In the genomic region with DNA sequence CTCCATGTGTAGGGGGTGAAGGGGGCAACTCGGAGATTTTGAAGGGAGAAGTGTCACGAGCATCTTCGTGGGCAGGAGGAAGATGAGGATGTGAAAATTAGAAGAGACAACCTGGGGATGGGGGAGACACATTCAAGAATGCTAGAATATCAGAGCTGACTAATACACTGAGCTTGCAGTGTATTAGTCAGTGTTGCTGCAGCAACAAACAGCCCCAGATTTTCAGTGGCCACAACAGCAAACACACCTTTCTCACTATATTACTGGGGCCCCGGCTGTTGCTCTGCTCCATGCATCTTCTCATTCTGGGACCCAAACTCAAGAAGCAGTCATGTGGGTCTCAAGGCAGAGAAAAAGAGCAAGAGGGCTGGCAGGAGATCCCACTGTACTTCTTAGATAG, we compare ENCODE assay signal across 3 cellular contexts.
A peak's percentile ranks its signal among the peaks of the same experiment; 100 is the strongest.
TF ChIP-seq lines count a peak whose summit lies in the region.

No MANE protein-coding gene starts in this region.

TF ChIP-seq in HepG2, 621 proteins besides CTCF, POLR2A, EP300 and RAD21 (continued from another document):
- TF ChIP-seq RBAK (CRISPR knock-in tag; IDR thresholded peaks at IDR 0.05) (peak; percentile 87), ZNF12 (CRISPR knock-in tag; IDR thresholded peaks at IDR 0.05) (peak; percentile 71; the same call in 1 of the 2 replicates)

TF ChIP-seq in HEK293, 187 proteins besides CTCF, POLR2A, EP300 and RAD21:
- TF ChIP-seq, protein P1, sequence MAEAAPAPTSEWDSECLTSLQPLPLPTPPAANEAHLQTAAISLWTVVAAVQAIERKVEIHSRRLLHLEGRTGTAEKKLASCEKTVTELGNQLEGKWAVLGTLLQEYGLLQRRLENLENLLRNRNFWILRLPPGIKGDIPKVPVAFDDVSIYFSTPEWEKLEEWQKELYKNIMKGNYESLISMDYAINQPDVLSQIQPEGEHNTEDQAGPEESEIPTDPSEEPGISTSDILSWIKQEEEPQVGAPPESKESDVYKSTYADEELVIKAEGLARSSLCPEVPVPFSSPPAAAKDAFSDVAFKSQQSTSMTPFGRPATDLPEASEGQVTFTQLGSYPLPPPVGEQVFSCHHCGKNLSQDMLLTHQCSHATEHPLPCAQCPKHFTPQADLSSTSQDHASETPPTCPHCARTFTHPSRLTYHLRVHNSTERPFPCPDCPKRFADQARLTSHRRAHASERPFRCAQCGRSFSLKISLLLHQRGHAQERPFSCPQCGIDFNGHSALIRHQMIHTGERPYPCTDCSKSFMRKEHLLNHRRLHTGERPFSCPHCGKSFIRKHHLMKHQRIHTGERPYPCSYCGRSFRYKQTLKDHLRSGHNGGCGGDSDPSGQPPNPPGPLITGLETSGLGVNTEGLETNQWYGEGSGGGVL (tag by site-specific recombination; IDR thresholded peaks at IDR 0.05): no peak
- peak; percentile 94 for TF ChIP-seq RBAK (tag by site-specific recombination; IDR thresholded peaks at IDR 0.05)
- TF ChIP-seq, protein P2, sequence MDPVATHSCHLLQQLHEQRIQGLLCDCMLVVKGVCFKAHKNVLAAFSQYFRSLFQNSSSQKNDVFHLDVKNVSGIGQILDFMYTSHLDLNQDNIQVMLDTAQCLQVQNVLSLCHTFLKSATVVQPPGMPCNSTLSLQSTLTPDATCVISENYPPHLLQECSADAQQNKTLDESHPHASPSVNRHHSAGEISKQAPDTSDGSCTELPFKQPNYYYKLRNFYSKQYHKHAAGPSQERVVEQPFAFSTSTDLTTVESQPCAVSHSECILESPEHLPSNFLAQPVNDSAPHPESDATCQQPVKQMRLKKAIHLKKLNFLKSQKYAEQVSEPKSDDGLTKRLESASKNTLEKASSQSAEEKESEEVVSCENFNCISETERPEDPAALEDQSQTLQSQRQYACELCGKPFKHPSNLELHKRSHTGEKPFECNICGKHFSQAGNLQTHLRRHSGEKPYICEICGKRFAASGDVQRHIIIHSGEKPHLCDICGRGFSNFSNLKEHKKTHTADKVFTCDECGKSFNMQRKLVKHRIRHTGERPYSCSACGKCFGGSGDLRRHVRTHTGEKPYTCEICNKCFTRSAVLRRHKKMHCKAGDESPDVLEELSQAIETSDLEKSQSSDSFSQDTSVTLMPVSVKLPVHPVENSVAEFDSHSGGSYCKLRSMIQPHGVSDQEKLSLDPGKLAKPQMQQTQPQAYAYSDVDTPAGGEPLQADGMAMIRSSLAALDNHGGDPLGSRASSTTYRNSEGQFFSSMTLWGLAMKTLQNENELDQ (tag by site-specific recombination; IDR thresholded peaks at IDR 0.05; ENCODE audit: low read depth): no peak
- TF ChIP-seq ZNF558 (tag by site-specific recombination; IDR thresholded peaks at IDR 0.05): no peak

TF ChIP-seq in K562, 482 proteins besides CTCF, POLR2A, EP300 and RAD21 (continued from another document):
- TF ChIP-seq PHB (CRISPR knock-in tag; IDR thresholded peaks at IDR 0.05): no peak
- TF ChIP-seq BCL6 (CRISPR knock-in tag; IDR thresholded peaks at IDR 0.05): no peak
- no peak for TF ChIP-seq ZNF140 (CRISPR knock-in tag; IDR thresholded peaks at IDR 0.05)
- TF ChIP-seq NR2C2 (CRISPR knock-in tag; IDR thresholded peaks at IDR 0.05): no peak
- no peak for TF ChIP-seq NR2C2 (tag; IDR thresholded peaks at IDR 0.05)
- TF ChIP-seq PHF21A (IDR thresholded peaks at IDR 0.05; ENCODE audit: borderline replicate concordance, low read depth): no peak
